In the genomic region with DNA sequence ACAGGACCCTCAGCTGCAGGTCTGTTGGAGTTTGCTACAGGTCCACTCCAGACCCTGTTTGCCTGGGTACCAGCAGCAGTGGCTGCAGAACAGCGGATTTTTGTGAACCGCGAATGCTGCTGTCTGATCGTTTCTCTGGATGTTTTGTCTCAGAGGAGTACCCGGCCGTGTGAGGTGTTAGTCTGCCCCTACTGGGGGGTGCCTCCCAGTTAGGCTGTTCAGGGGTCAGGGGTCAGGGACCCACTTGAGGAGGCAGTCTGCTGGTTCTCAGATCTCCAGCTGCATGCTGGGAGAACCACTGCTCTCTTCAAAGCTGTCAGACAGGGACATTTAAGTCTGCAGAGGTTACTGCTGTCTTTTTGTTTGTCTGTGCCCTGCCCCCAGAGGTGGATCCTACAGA, we compare ENCODE assay signal across 7 cellular contexts. TPM values are rescaled to one million over a fixed set of nuclear protein-coding genes. Genes with fewer than 3 reads are reported as not detected.
DNase-seq lines count a peak whose midpoint lies in the region; ATAC-seq and TF ChIP-seq lines count a peak whose summit lies in the region.
"Not testable (repeated sequence)": the region's sequence is repeated elsewhere in the genome, so short reads cannot be mapped to it uniquely, and the experiment has no call there.

No MANE protein-coding gene starts in this region.

- TF ChIP-seq CTCF in Caco-2 (IDR thresholded peaks at IDR 0.05; ENCODE audit: insufficient read depth in 1 of 2, low read depth in 1 of 2, low read length in 1 of 2, severe bottlenecking in 1 of 2, unreplicated experiment in 1 of 2); PC-9 (conservative IDR thresholded peaks at IDR 0.05); chondrocyte (IDR thresholded peaks at IDR 0.05); neural crest cell (conservative IDR thresholded peaks at IDR 0.05); smooth muscle cell (IDR thresholded peaks at IDR 0.05; ENCODE audit: borderline replicate concordance, insufficient read depth, poor library complexity, severe bottlenecking): not testable (repeated sequence)

- WGBS in smooth muscle cell (ENCODE audit: low lambda C conversion rate) = 40% methylated on average over 6 of the region's 6 CpGs

- H3K4me3 ChIP-seq in Caco-2 (ENCODE audit: low read depth, low read length); PC-9: not testable (repeated sequence)
- peak overlapping the region; percentile 27 for H3K4me3 ChIP-seq in smooth muscle cell

- CTCF ChIA-PET in Caco-2 (lab: Charles Lee); PC-9 (lab: Charles Lee); activated naive CD4-positive, alpha-beta T cell treated with anti-CD3 and anti-CD28 coated beads for 36 hours (lab: Charles Lee): not testable (repeated sequence)

- not testable (repeated sequence) for H3K9me3 Mint-ChIP-seq in Caco-2 (ENCODE audit: unreplicated experiment); activated naive CD4-positive, alpha-beta T cell treated with anti-CD3 and anti-CD28 coated beads for 36 hours; chondrocyte (ENCODE audit: low read depth); neural crest cell

- H3K36me3 ChIP-seq in Caco-2 (ENCODE audit: control insufficient read depth, insufficient read depth, low read length); PC-9 (ENCODE audit: low read depth); smooth muscle cell (ENCODE audit: low read depth): not testable (repeated sequence)

- POLR2A ChIA-PET in Caco-2 (lab: Charles Lee); PC-9 (lab: Charles Lee; ENCODE audit: unreplicated experiment): not testable (repeated sequence)

- H4K20me1 ChIP-seq in PC-9 (ENCODE audit: insufficient read depth); smooth muscle cell (ENCODE audit: low read depth): not testable (repeated sequence)

- H3K4me1 ChIP-seq in Caco-2; PC-9 (replicated peaks; ENCODE audit: insufficient read depth); smooth muscle cell (ENCODE audit: low read depth): not testable (repeated sequence)

- H3K27me3 ChIP-seq in Caco-2 (replicated peaks; ENCODE audit: control insufficient read depth, insufficient read depth, low read length); PC-9 (ENCODE audit: insufficient read depth, low read depth); smooth muscle cell (ENCODE audit: low read depth): not testable (repeated sequence)

- not testable (repeated sequence) for H3K4me1 Mint-ChIP-seq in Caco-2 (ENCODE audit: low read depth, unreplicated experiment); T-helper 17 cell; activated naive CD4-positive, alpha-beta T cell treated with anti-CD3 and anti-CD28 coated beads for 36 hours (ENCODE audit: low read depth); chondrocyte (ENCODE audit: low read depth); neural crest cell

- H3K27me3 Mint-ChIP-seq in Caco-2 (ENCODE audit: insufficient read depth, unreplicated experiment); T-helper 17 cell; activated naive CD4-positive, alpha-beta T cell treated with anti-CD3 and anti-CD28 coated beads for 36 hours (ENCODE audit: low read depth); chondrocyte (ENCODE audit: low read depth): not testable (repeated sequence)
- H3K27me3 Mint-ChIP-seq in neural crest cell (ENCODE audit: low read depth) = peaks cover 15% of the 10 kb centered on the region

- intact Hi-C loops in Caco-2 (cut with micrococcal nuclease; ENCODE audit: unreplicated experiment); PC-9 (cut with micrococcal nuclease; ENCODE audit: unreplicated experiment); activated naive CD4-positive, alpha-beta T cell treated with anti-CD3 and anti-CD28 coated beads for 36 hours (cut with micrococcal nuclease): not testable (repeated sequence)

- not testable (repeated sequence) for H3K27ac Mint-ChIP-seq in Caco-2 (ENCODE audit: unreplicated experiment); T-helper 17 cell; activated naive CD4-positive, alpha-beta T cell treated with anti-CD3 and anti-CD28 coated beads for 36 hours; chondrocyte (ENCODE audit: unreplicated experiment)
- H3K27ac Mint-ChIP-seq in neural crest cell (ENCODE audit: unreplicated experiment) = peak overlapping the region; percentile 83

- H3K9ac ChIP-seq in smooth muscle cell (ENCODE audit: low read depth) = not testable (repeated sequence)

- not testable (repeated sequence) for H3K27ac ChIP-seq in PC-9; smooth muscle cell (ENCODE audit: low read depth)

- H3F3A ChIP-seq in PC-9 (ENCODE audit: insufficient read depth, low read depth); smooth muscle cell (ENCODE audit: low read depth): not testable (repeated sequence)

- H3K4me3 Mint-ChIP-seq in Caco-2 (ENCODE audit: unreplicated experiment) (peak overlapping the region; percentile 60), T-helper 17 cell (peak overlapping the region; percentile 36), chondrocyte (ENCODE audit: unreplicated experiment) (peak overlapping the region; percentile 41)
- H3K4me3 Mint-ChIP-seq in activated naive CD4-positive, alpha-beta T cell treated with anti-CD3 and anti-CD28 coated beads for 36 hours = peak overlapping the region; percentile 34
- not testable (repeated sequence) for H3K4me3 Mint-ChIP-seq in neural crest cell

- not testable (repeated sequence) for H3K9me3 ChIP-seq in Caco-2; PC-9 (ENCODE audit: insufficient read depth, low read depth); T-helper 17 cell (ENCODE audit: control insufficient read depth, low read length, poor library complexity, severe bottlenecking); smooth muscle cell (replicated peaks; ENCODE audit: low read depth)

- not testable (repeated sequence) for BruUV-seq in Caco-2 (replicated peaks; lab: Mats Ljungman, UMichigan); PC-9 (replicated peaks; lab: Mats Ljungman, UMichigan)

- not testable (repeated sequence) for H2AFZ ChIP-seq in PC-9
- H2AFZ ChIP-seq in smooth muscle cell (ENCODE audit: low read depth) = peak overlapping the region; percentile 79

- not testable (repeated sequence) for H3K36me3 Mint-ChIP-seq in Caco-2 (ENCODE audit: insufficient read depth, unreplicated experiment); T-helper 17 cell (ENCODE audit: low read depth); activated naive CD4-positive, alpha-beta T cell treated with anti-CD3 and anti-CD28 coated beads for 36 hours (ENCODE audit: low read depth); chondrocyte (ENCODE audit: low read depth); neural crest cell (ENCODE audit: low read depth)

- not testable (repeated sequence) for ATAC-seq in T-helper 17 cell

- not testable (repeated sequence) for H3K9me2 ChIP-seq in PC-9 (ENCODE audit: insufficient read depth)

- not testable (repeated sequence) for H3K79me2 ChIP-seq in PC-9 (ENCODE audit: low read depth); smooth muscle cell (ENCODE audit: low read depth)

- peak overlapping the region; percentile 28; the same call in 1 of the 2 replicates for H3K4me2 ChIP-seq in PC-9
- H3K4me2 ChIP-seq in smooth muscle cell = peak overlapping the region; percentile 44

- peak; percentile 13 to 59 for DNase-seq in Caco-2
- not testable (repeated sequence) for DNase-seq in PC-9; T-helper 17 cell; activated naive CD4-positive, alpha-beta T cell treated with anti-CD3 and anti-CD28 coated beads for 36 hours; chondrocyte (ENCODE audit: low spot score); neural crest cell (ENCODE audit: low read depth, low spot score); smooth muscle cell (lab: John Stamatoyannopoulos, UW; ENCODE audit: unreplicated experiment)

RNA-seq across cellular contexts. Expression of a gene that starts 27.3 kb away (rescaled TPM):
- total RNA-seq in Caco-2 (2022) (3.3 and 3.6 TPM in 2 replicates), PC-9 (2021) (8.4 and 10.8 TPM in 2 replicates), T-helper 17 cell (10 to 100 TPM; 13.5 to 14.7 TPM), chondrocyte (8.8 to 12.0 TPM (median 8.9 TPM) in 3 replicates), neural crest cell (13.1 and 13.3 TPM in 2 replicates), smooth muscle cell (12.9 and 20.7 TPM in 2 replicates)
- total RNA-seq in activated naive CD4-positive, alpha-beta T cell treated with anti-CD3 and anti-CD28 coated beads for 36 hours = 1 to 10 TPM; 5.8 to 6.5 TPM
- polyA plus RNA-seq in smooth muscle cell = 2.3 and 3.7 TPM in 2 replicates

RNA-seq across cellular contexts. Expression of a gene that starts 42.2 kb away (rescaled TPM):
- 25.7 and 26.6 TPM in 2 replicates for total RNA-seq in Caco-2 (2022)
- total RNA-seq in PC-9 (2021) = 84.9 and 89.0 TPM in 2 replicates
- 100 to 1,000 TPM; 142 to 160 TPM for total RNA-seq in T-helper 17 cell
- total RNA-seq in activated naive CD4-positive, alpha-beta T cell treated with anti-CD3 and anti-CD28 coated beads for 36 hours = 10 to 100 TPM; 57.7 to 58.8 TPM
- total RNA-seq in chondrocyte = not detected in 3 replicates
- total RNA-seq in neural crest cell = 3.7 and 4.1 TPM in 2 replicates
- total RNA-seq in smooth muscle cell = 2.0 and 2.1 TPM in 2 replicates
- polyA plus RNA-seq in smooth muscle cell = 1.1 and 3.1 TPM in 2 replicates
